Comparison of ENCODE assay signal across 11 cellular contexts in the genomic region with DNA sequence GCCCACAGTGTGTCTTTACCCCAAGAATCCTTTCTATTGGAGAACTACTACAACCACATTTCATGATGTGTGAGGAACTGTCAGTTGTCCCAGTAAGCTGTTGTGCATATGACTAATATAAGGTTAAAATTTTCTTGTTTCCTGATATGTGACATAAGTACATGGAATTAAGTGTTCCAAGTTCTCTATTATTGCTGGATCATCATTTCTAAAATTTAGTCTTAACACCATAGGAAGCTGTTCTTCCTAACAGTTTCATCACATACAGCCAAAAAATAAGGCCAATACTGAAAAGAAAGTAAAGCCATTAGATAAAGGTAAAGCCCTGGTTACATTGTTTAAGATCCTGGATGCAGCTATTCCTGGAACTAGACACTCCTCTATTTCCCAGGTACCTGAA.
"Had no signal": no experiment of that assay in that cellular context is flagged by ENCODE, and none has a peak within 500 bp of the region (broad histone marks: within the 10 kb centered on the region; RNA-seq: fewer than 3 reads in every experiment).

No MANE protein-coding gene starts in this region.

- DNase-seq: GM23248, GOT3, H7, H9, HCEC 1CT, HFFc6 had no signal

- H3K9me3 ChIP-seq: HAP-1 had no signal

- H3K9ac ChIP-seq: GM23248 had no signal

- H3K4me1 ChIP-seq: HAP-1 had no signal

- ATAC-seq: GM23338, HCT116 had no signal

- H2AFZ ChIP-seq: GM23248, GM23338 had no signal

- H3K27ac ChIP-seq: GM23248 had no signal

- H3K4me3 ChIP-seq: GM23248, GM23338, HAP-1 had no signal

- FAIRE-seq: H1, H54 had no signal

- H3K4me2 ChIP-seq: GM23338 had no signal

- H3K36me3 ChIP-seq: HAP-1 had no signal
